ENCODE assay signal across 12 cellular contexts in genomic region chr14:104657563-104658324, GRCh38. TPM values are rescaled to one million over a fixed set of nuclear protein-coding genes. Genes with fewer than 3 reads are reported as not detected.
DNase-seq lines count a peak whose midpoint lies in the region; ATAC-seq and TF ChIP-seq lines count a peak whose summit lies in the region.
"Had no signal": no experiment of that assay in that cellular context is flagged by ENCODE, and none has a peak within 500 bp of the region (broad histone marks: within the 10 kb centered on the region; RNA-seq: fewer than 3 reads in every experiment).

No MANE protein-coding gene starts in this region.

- no peak overlapping the region for H3K27ac ChIP-seq in osteoblast (ENCODE audit: low read depth, low read length)
- H3K27ac ChIP-seq in CD8-positive, alpha-beta memory T cell (ENCODE audit: low read depth, low read length), result no peak overlapping the region
- H3K27ac ChIP-seq: epithelial cell of prostate, sigmoid colon had no signal

- no peaks in the 10 kb centered on the region for H3K36me3 Mint-ChIP-seq in T-helper 17 cell (ENCODE audit: low read depth)
- H3K36me3 Mint-ChIP-seq in CD8-positive, alpha-beta memory T cell, result no peaks in the 10 kb centered on the region

- H3K4me1 ChIP-seq in osteoblast (ENCODE audit: insufficient read depth, low read length), result no peaks in the 10 kb centered on the region
- H3K4me1 ChIP-seq in CD8-positive, alpha-beta memory T cell (ENCODE audit: insufficient read depth, low read length), result peaks cover 20% of the 10 kb centered on the region
- H3K4me1 ChIP-seq: sigmoid colon had no signal

- no peak for TF ChIP-seq CTCF in osteoblast (IDR thresholded peaks at IDR 0.05; ENCODE audit: extremely low read depth, low read depth, low read length)

- H3K27ac Mint-ChIP-seq in T-helper 17 cell, result no peak overlapping the region
- H3K27ac Mint-ChIP-seq in CD8-positive, alpha-beta memory T cell, result no peak overlapping the region

- ATAC-seq in HG02642 (IDR thresholded peaks at IDR 0.05; ENCODE audit: poor library complexity, unreplicated experiment), result peak; percentile 33
- peak; percentile 55 for ATAC-seq in T-helper 17 cell

- no peaks in the 10 kb centered on the region for H3K79me2 ChIP-seq in osteoblast (ENCODE audit: insufficient read depth, low read length)

- no peaks in the 10 kb centered on the region for H3K36me3 ChIP-seq in osteoblast (ENCODE audit: insufficient read depth, low read length)
- no peaks in the 10 kb centered on the region for H3K36me3 ChIP-seq in CD8-positive, alpha-beta memory T cell (ENCODE audit: insufficient read depth, low read length)
- H3K36me3 ChIP-seq: sigmoid colon had no signal

- H3K4me3 ChIP-seq in osteoblast (ENCODE audit: insufficient read depth, low read length), result no peak overlapping the region
- no peak overlapping the region for H3K4me3 ChIP-seq in CD8-positive, alpha-beta memory T cell (ENCODE audit: low read length)
- H3K4me3 ChIP-seq: sigmoid colon had no signal

- H3K4me1 Mint-ChIP-seq in T-helper 17 cell, result peaks cover 4% of the 10 kb centered on the region
- H3K4me1 Mint-ChIP-seq in CD8-positive, alpha-beta memory T cell, result peaks cover 6 to 13% (median 7%) of the 10 kb centered on the region in 3 donors

- DNase-seq in T-helper 17 cell (no peak), osteoblast (ENCODE audit: insufficient read length, low spot score, missing footprints) (peak; percentile 85), NCI-H510A treated with DMSO at 0.1 percent for 48 hours (lab: John Stamatoyannopoulos, UW) (no peak), NCI-H1694 treated with DMSO at 0.1 percent for 48 hours (lab: John Stamatoyannopoulos, UW) (no peak)
- DNase-seq in CD8-positive, alpha-beta memory T cell, result no peak
- DNase-seq: activated naive CD4-positive, alpha-beta T cell; kidney; sigmoid colon; T-helper 1 cell had no signal

- H3K27me3 ChIP-seq in osteoblast (ENCODE audit: insufficient read depth, low read length), result peaks cover 4% of the 10 kb centered on the region
- peaks cover 7% of the 10 kb centered on the region for H3K27me3 ChIP-seq in CD8-positive, alpha-beta memory T cell (ENCODE audit: insufficient read depth, low read length, poor library complexity, severe bottlenecking)

- CTCF ChIA-PET in CD8-positive, alpha-beta memory T cell (lab: Charles Lee), result interaction anchor here (1.0 kb wide), 1 partner anchor 51 kb away, joined by 3 read pairs; no protein-coding TSS in a partner anchor

- H3K27me3 Mint-ChIP-seq in T-helper 17 cell, result peaks cover 20% of the 10 kb centered on the region
- H3K27me3 Mint-ChIP-seq in CD8-positive, alpha-beta memory T cell, result peaks cover 22 to 32% of the 10 kb centered on the region in 2 donors

- no peaks in the 10 kb centered on the region for H4K20me1 ChIP-seq in osteoblast (ENCODE audit: insufficient read depth, low read length)

- peaks cover 0 to 7% (median 3%) of the 10 kb centered on the region in 5 donors for H3K9me3 Mint-ChIP-seq in CD8-positive, alpha-beta memory T cell

- TF ChIP-seq POLR2A in GM18526 (IDR thresholded peaks at IDR 0.05; ENCODE audit: extremely low read depth, insufficient read length), result peak; percentile 41

- H3K4me2 ChIP-seq in osteoblast (ENCODE audit: insufficient read depth, low read length), result no peak overlapping the region

- H3K4me3 Mint-ChIP-seq in T-helper 17 cell, result no peak overlapping the region
- no peak overlapping the region for H3K4me3 Mint-ChIP-seq in CD8-positive, alpha-beta memory T cell

- POLR2A ChIA-PET in CD8-positive, alpha-beta memory T cell (lab: Charles Lee), result no interaction called here

- no peak overlapping the region for H2AFZ ChIP-seq in osteoblast (ENCODE audit: low read length)

- H3K9me3 ChIP-seq in T-helper 17 cell (ENCODE audit: control insufficient read depth, low read length, poor library complexity, severe bottlenecking) (no peaks in the 10 kb centered on the region), osteoblast (ENCODE audit: low read depth, low read length) (no peaks in the 10 kb centered on the region)
- H3K9me3 ChIP-seq in CD8-positive, alpha-beta memory T cell (ENCODE audit: low read length), result no peaks in the 10 kb centered on the region
- H3K9me3 ChIP-seq: sigmoid colon had no signal

RNA-seq across cellular contexts. Expression of gene INF2, which starts 31.7 kb away (rescaled TPM):
- total RNA-seq in T-helper 17 cell (10 to 100 TPM; 61.0 to 76.1 TPM), osteoblast (46.6 and 49.2 TPM in 2 replicates)
- 10 to 100 TPM; 55.9 to 56.3 TPM for total RNA-seq in CD8-positive, alpha-beta memory T cell
- 4.6 TPM for polyA plus RNA-seq in CD8-positive, alpha-beta memory T cell

RNA-seq across cellular contexts. Expression of gene TMEM179, which starts 53.2 kb away (rescaled TPM):
- total RNA-seq in T-helper 17 cell (not detected), osteoblast (not detected in 2 replicates)
- under 1 TPM in 1 of 2 experiments, not detected in 1; 0.31 TPM for total RNA-seq in CD8-positive, alpha-beta memory T cell
- polyA plus RNA-seq in CD8-positive, alpha-beta memory T cell, result not detected
